In the genomic region with DNA sequence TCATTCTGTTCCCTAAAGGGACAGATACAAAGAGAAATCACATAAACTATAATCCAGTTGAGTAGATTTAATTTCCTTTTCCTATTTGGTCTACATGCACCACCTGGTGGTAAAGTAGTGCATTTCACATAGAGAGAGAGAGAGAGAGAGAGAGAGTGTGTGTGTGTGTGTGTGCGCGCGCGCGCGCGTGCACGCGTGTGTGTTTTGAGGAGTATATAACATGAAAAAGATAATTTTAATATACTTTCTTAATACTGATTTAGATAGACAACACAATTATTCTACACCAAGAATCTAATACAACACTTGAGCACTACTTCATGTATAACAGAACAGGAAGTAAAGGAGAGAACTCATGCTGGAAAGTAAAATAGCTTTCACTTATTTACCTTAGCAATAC, we compare ENCODE assay signal across 8 cellular contexts. TPM values are rescaled to one million over a fixed set of nuclear protein-coding genes. Genes with fewer than 3 reads are reported as not detected.
A peak's percentile ranks its signal among the peaks of the same experiment; 100 is the strongest.
DNase-seq lines count a peak whose midpoint lies in the region; ATAC-seq and TF ChIP-seq lines count a peak whose summit lies in the region.

No MANE protein-coding gene starts in this region.

- H3K36me3 Mint-ChIP-seq in brain = no peaks in the 10 kb centered on the region

- H3K4me1 Mint-ChIP-seq in brain = peaks cover 7% of the 10 kb centered on the region

- peak overlapping the region; percentile 1 to 72 (median 30) for H3K4me3 Mint-ChIP-seq in brain

- H3K27me3 Mint-ChIP-seq in brain = peaks cover 3% of the 10 kb centered on the region

- DNase-seq in GM03348 (ENCODE audit: low spot score) (peak; percentile 46), RKO (ENCODE audit: low spot score) (peak; percentile 77), inferior parietal cortex (ENCODE audit: extremely low spot score) (peak; percentile 76), NOMO-1 (lab: John Stamatoyannopoulos, UW; ENCODE audit: unreplicated experiment in 2 of 2) (no peak)
- peak in 2 of 3 donors; percentile 1 to 30 for DNase-seq in stimulated activated CD4-positive, alpha-beta T cell treated with anti-CD3 and anti-CD28 coated beads, Interleukin-12 subunit alpha, Interleukin-12 subunit beta, amount 100 ng/mL, for 48 hours (ENCODE audit: low read depth in 2 of 3, low spot score in 1 of 3)

- H3K9me3 Mint-ChIP-seq in brain = peaks cover 0 to 3% (median 0%) of the 10 kb centered on the region in 5 experiments

- ATAC-seq in HG03378 (IDR thresholded peaks at IDR 0.05; ENCODE audit: unreplicated experiment) = peak; percentile 50
- no peak for ATAC-seq in GM19467 (IDR thresholded peaks at IDR 0.05; ENCODE audit: unreplicated experiment)

- peak overlapping the region in 3 of 5 experiments; percentile 25 to 54 (median 39) for H3K27ac Mint-ChIP-seq in brain

- peak; percentile 83 to 87 for TF ChIP-seq CTCF in brain (conservative IDR thresholded peaks at IDR 0.05)

RNA-seq across cellular contexts. Expression of a gene that starts 1.1 kb away (rescaled TPM):
- polyA plus RNA-seq in brain (ENCODE audit: insufficient read depth, low read depth, low replicate concordance) = not detected

Comparison
In these comparisons a context has a peak if more than half of its experiments do, and no peak if none do; other contexts are left out.
1. DNase-seq: peak in GM03348 (single experiment), RKO (single experiment), inferior parietal cortex (single experiment) and stimulated activated CD4-positive, alpha-beta T cell treated with anti-CD3 and anti-CD28 coated beads, Interleukin-12 subunit alpha, Interleukin-12 subunit beta, amount 100 ng/mL, for 48 hours (2 of 3); none in NOMO-1 (0 of 2).